ENCODE assay signal across 18 cellular contexts in genomic region chr19:44822177-44822576, GRCh38. TPM values are rescaled to one million over a fixed set of nuclear protein-coding genes. Genes with fewer than 3 reads are reported as not detected.
"Had no signal": no experiment of that assay in that cellular context is flagged by ENCODE, and none has a peak within 500 bp of the region (broad histone marks: within the 10 kb centered on the region; RNA-seq: fewer than 3 reads in every experiment).

No MANE protein-coding gene starts in this region.

- H3K9me3 Mint-ChIP-seq: activated CD4-positive, alpha-beta T cell treated with anti-CD3 and anti-CD28 coated beads, Interleukin-2, amount 10 ng/mL, durations not matched to agents 7 days and 5 days; activated naive CD4-positive, alpha-beta T cell treated with anti-CD3 and anti-CD28 coated beads, Interleukin-2, amount 50 U/mL, for 24 hours; activated T-helper 2 cell treated with anti-CD3 and anti-CD28 coated beads, Interferon-gamma antibody, Interleukin-2, Interleukin-4, amounts not matched to agents 10 μg/mL and 5 μg/mL and 100 μg/mL, durations not matched to agents 14 hours and 24 hours and 36 hours; T-helper 1 cell treated with Interleukin-12 subunit alpha and Interleukin-12 subunit beta and Interleukin-4 antibody, amounts not matched to agents 30 μg/mL and 1 μg/mL, for 36 hours had no signal

- H3K27ac Mint-ChIP-seq: activated CD4-positive, alpha-beta T cell treated with anti-CD3 and anti-CD28 coated beads, Interleukin-2, amount 10 ng/mL, durations not matched to agents 7 days and 5 days; activated naive CD4-positive, alpha-beta T cell treated with anti-CD3 and anti-CD28 coated beads, Interleukin-2, amount 50 U/mL, for 24 hours; activated T-helper 2 cell treated with anti-CD3 and anti-CD28 coated beads, Interferon-gamma antibody, Interleukin-2, Interleukin-4, amounts not matched to agents 10 μg/mL and 5 μg/mL and 100 μg/mL, durations not matched to agents 14 hours and 24 hours and 36 hours; brain; T-helper 1 cell treated with Interleukin-12 subunit alpha and Interleukin-12 subunit beta and Interleukin-4 antibody, amounts not matched to agents 30 μg/mL and 1 μg/mL, for 36 hours had no signal

- H3K9me3 ChIP-seq: left lung, neutrophil, prostate gland had no signal

- ATAC-seq: esophagus mucosa, left lung had no signal

- H3K4me3 Mint-ChIP-seq: activated CD4-positive, alpha-beta T cell treated with anti-CD3 and anti-CD28 coated beads, Interleukin-2, amount 10 ng/mL, durations not matched to agents 7 days and 5 days; activated naive CD4-positive, alpha-beta T cell treated with anti-CD3 and anti-CD28 coated beads, Interleukin-2, amount 50 U/mL, for 24 hours; brain; T-helper 1 cell treated with Interleukin-12 subunit alpha and Interleukin-12 subunit beta and Interleukin-4 antibody, amounts not matched to agents 30 μg/mL and 1 μg/mL, for 36 hours had no signal

- FAIRE-seq: islet of Langerhans, TTC549 had no signal

- H3K27me3 Mint-ChIP-seq: activated CD4-positive, alpha-beta T cell treated with anti-CD3 and anti-CD28 coated beads, Interleukin-2, amount 10 ng/mL, durations not matched to agents 7 days and 5 days had no signal

- H3K36me3 ChIP-seq: neutrophil, prostate gland had no signal

- H3K4me1 Mint-ChIP-seq: activated CD4-positive, alpha-beta T cell treated with anti-CD3 and anti-CD28 coated beads, Interleukin-2, amount 10 ng/mL, durations not matched to agents 7 days and 5 days; activated naive CD4-positive, alpha-beta T cell treated with anti-CD3 and anti-CD28 coated beads, Interleukin-2, amount 50 U/mL, for 24 hours had no signal

- H3K27ac ChIP-seq: neutrophil, prostate gland had no signal

- DNase-seq: activated CD4-positive, alpha-beta T cell treated with anti-CD3 and anti-CD28 coated beads, Interleukin-2, amount 10 ng/mL, durations not matched to agents 7 days and 5 days; activated CD4-positive, CD25-positive, alpha-beta regulatory T cell; dorsolateral prefrontal cortex; glutamatergic neuron; left lung; mesendoderm; stimulated activated CD4-positive, alpha-beta T cell treated with anti-CD3 and anti-CD28 coated beads, Interleukin-2, amount 100 ng/mL, for 48 hours; stimulated activated naive CD4-positive, alpha-beta T cell treated with Interleukin-2 at 50 U/mL for 16 hours had no signal

- H3K4me1 ChIP-seq: left lung, prostate gland had no signal

- H3K36me3 Mint-ChIP-seq: activated naive CD4-positive, alpha-beta T cell treated with anti-CD3 and anti-CD28 coated beads, Interleukin-2, amount 50 U/mL, for 24 hours; brain had no signal

- H3K4me3 ChIP-seq: dorsolateral prefrontal cortex, left lung, prostate gland had no signal

- H3K27me3 ChIP-seq: left lung, neutrophil had no signal

RNA-seq across cellular contexts. Expression of gene BCAM, which starts 13.3 kb away (rescaled TPM):
- total RNA-seq: activated CD4-positive, alpha-beta T cell treated with anti-CD3 and anti-CD28 coated beads, Interleukin-2, amount 10 ng/mL, durations not matched to agents 7 days and 5 days; activated CD8-positive, alpha-beta memory T cell treated with anti-CD3 and anti-CD28 coated beads for 36 hours; activated T-helper 2 cell treated with anti-CD3 and anti-CD28 coated beads, Interferon-gamma antibody, Interleukin-2, Interleukin-4, amounts not matched to agents 10 μg/mL and 5 μg/mL and 100 μg/mL, durations not matched to agents 14 hours and 24 hours and 36 hours had no signal

RNA-seq across cellular contexts. Expression of gene NECTIN2, which starts 23.9 kb away (rescaled TPM):
- total RNA-seq: activated CD4-positive, alpha-beta T cell treated with anti-CD3 and anti-CD28 coated beads, Interleukin-2, amount 10 ng/mL, durations not matched to agents 7 days and 5 days had no signal

RNA-seq across cellular contexts. Expression of gene CBLC, which starts 44.5 kb away (rescaled TPM):
- total RNA-seq: activated CD4-positive, alpha-beta T cell treated with anti-CD3 and anti-CD28 coated beads, Interleukin-2, amount 10 ng/mL, durations not matched to agents 7 days and 5 days; activated CD8-positive, alpha-beta memory T cell treated with anti-CD3 and anti-CD28 coated beads for 36 hours; activated T-helper 2 cell treated with anti-CD3 and anti-CD28 coated beads, Interferon-gamma antibody, Interleukin-2, Interleukin-4, amounts not matched to agents 10 μg/mL and 5 μg/mL and 100 μg/mL, durations not matched to agents 14 hours and 24 hours and 36 hours had no signal
